1 cellular context compared by ENCODE assay signal in the genomic region with DNA sequence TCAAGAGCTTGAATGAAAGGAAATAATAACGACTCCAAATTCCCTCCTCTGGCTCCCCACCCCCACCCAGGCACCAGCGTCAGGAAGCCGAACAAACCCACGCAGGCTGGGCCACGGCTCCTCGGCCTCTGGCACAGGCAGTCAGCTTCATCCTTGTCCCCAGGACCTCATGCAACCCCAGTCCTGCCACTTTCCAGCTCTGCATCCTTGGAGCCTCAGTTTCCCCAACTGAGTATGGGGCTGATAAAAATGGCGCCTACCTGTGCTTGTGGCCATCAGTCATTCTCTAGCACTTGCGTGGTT.
TF ChIP-seq lines count a peak whose summit lies in the region.

No MANE protein-coding gene starts in this region.

TF ChIP-seq in H1, 55 proteins besides CTCF, POLR2A, EP300 and RAD21 (continued from another document):
- TF ChIP-seq, protein P1, sequence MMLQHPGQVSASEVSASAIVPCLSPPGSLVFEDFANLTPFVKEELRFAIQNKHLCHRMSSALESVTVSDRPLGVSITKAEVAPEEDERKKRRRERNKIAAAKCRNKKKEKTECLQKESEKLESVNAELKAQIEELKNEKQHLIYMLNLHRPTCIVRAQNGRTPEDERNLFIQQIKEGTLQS (IDR thresholded peaks at IDR 0.05; ENCODE audit: insufficient read depth, low read depth, low read length): no peak
- no peak for TF ChIP-seq SUZ12 (IDR thresholded peaks at IDR 0.05; ENCODE audit: low read length)
- TF ChIP-seq, protein P2, sequence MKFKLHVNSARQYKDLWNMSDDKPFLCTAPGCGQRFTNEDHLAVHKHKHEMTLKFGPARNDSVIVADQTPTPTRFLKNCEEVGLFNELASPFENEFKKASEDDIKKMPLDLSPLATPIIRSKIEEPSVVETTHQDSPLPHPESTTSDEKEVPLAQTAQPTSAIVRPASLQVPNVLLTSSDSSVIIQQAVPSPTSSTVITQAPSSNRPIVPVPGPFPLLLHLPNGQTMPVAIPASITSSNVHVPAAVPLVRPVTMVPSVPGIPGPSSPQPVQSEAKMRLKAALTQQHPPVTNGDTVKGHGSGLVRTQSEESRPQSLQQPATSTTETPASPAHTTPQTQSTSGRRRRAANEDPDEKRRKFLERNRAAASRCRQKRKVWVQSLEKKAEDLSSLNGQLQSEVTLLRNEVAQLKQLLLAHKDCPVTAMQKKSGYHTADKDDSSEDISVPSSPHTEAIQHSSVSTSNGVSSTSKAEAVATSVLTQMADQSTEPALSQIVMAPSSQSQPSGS (IDR thresholded peaks at IDR 0.05; ENCODE audit: low read length): no peak
- no peak for TF ChIP-seq CBX5 (IDR thresholded peaks at IDR 0.05; ENCODE audit: low read depth, low read length)
- no peak for TF ChIP-seq SP1 (IDR thresholded peaks at IDR 0.05; ENCODE audit: low read depth, low read length)
TF ChIP-seq in H1: peak in this region for 0.
